Comparison of ENCODE assay signal across 28 cellular contexts in genomic region chr5:14864181-14864812, GRCh38. TPM values are rescaled to one million over a fixed set of nuclear protein-coding genes. Genes with fewer than 3 reads are reported as not detected.
DNase-seq lines count a peak whose midpoint lies in the region; ATAC-seq and TF ChIP-seq lines count a peak whose summit lies in the region.
"Had no signal": no experiment of that assay in that cellular context is flagged by ENCODE, and none has a peak within 500 bp of the region (broad histone marks: within the 10 kb centered on the region; RNA-seq: fewer than 3 reads in every experiment).

No MANE protein-coding gene starts in this region.

- no peaks in the 10 kb centered on the region for H3K36me3 Mint-ChIP-seq in natural killer cell treated with Interleukin-12 subunit alpha and Interleukin-12 subunit beta and Interleukin-15 and Interleukin-18, amount 100 ng/mL, for 72 hours

- H3K9me3 ChIP-seq in right atrium auricular region: no peaks in the 10 kb centered on the region
- H3K9me3 ChIP-seq: MG63, SJSA1, suprapubic skin had no signal

- H3K4me1 Mint-ChIP-seq in natural killer cell treated with Interleukin-12 subunit alpha and Interleukin-12 subunit beta and Interleukin-15 and Interleukin-18, amount 100 ng/mL, for 72 hours (ENCODE audit: low read depth in 2 of 2): peaks cover 7 to 15% of the 10 kb centered on the region in 2 donors

- no peak for TF ChIP-seq CTCF in right atrium auricular region (IDR thresholded peaks at IDR 0.05)

- H3K27ac ChIP-seq in right atrium auricular region: peak overlapping the region; percentile 24 to 63
- H3K27ac ChIP-seq: SJSA1, suprapubic skin had no signal

- intact Hi-C loops in Right ventricle myocardium superior (cut with DNase I): no loop called here
- intact Hi-C loops in cardiac septum (cut with DNase I): no loop called here

- DNase-seq in Right ventricle myocardium superior (no peak), cardiac septum (ENCODE audit: low spot score) (no peak), SK-MEL-5 (ENCODE audit: low read depth, low spot score) (peak; percentile 73), right atrium auricular region (ENCODE audit: low spot score) (no peak), DMS 273 (lab: John Stamatoyannopoulos, UW; ENCODE audit: unreplicated experiment) (no peak)
- DNase-seq in natural killer cell treated with Interleukin-12 subunit alpha and Interleukin-12 subunit beta and Interleukin-15 and Interleukin-18, amount 100 ng/mL, for 72 hours (ENCODE audit: low spot score): no peak
- DNase-seq: activated CD4-positive, alpha-beta T cell treated with anti-CD3 and anti-CD28 coated beads, Interleukin-2, amount 10 ng/mL, durations not matched to agents 24 days and 14 days; activated T-cell treated with anti-CD3 and anti-CD28 coated beads, Interleukin-2, amount 50 U/mL, for 1 hour; AML-193; CD4-positive, alpha-beta memory T cell; GOT3; hypothalamus; immature natural killer cell; KBM-7; left colon; MG63; NCI-H1105; NCI-H187 treated with DMSO at 0.1 percent for 48 hours; NCI-H774; nephron progenitor cell; stimulated activated naive CD4-positive, alpha-beta T cell treated with Interleukin-2 at 50 U/mL for 16 hours; T1000 had no signal

- in situ Hi-C loops in SK-MEL-5 (cut with HindIII; ENCODE audit: low pct_unique_long_range_greater_than_20kb, low sequenced_read_pairs): no loop called here

- H3K4me1 ChIP-seq in right atrium auricular region: peaks cover 0 to 55% of the 10 kb centered on the region in 2 donors

- peak; percentile 54 for ATAC-seq in Right ventricle myocardium superior (ENCODE audit: poor library complexity)
- ATAC-seq in GM21723 (IDR thresholded peaks at IDR 0.05; ENCODE audit: unreplicated experiment): no peak
- no peak for ATAC-seq in natural killer cell treated with Interleukin-12 subunit alpha and Interleukin-12 subunit beta and Interleukin-15 and Interleukin-18, amount 100 ng/mL, for 72 hours
- no peak for ATAC-seq in HG02970 (IDR thresholded peaks at IDR 0.05; ENCODE audit: low FRiP score, unreplicated experiment)

- H3K27me3 ChIP-seq in right atrium auricular region: no peaks in the 10 kb centered on the region
- H3K27me3 ChIP-seq: MG63, SJSA1, suprapubic skin had no signal

- H3K9me3 Mint-ChIP-seq in natural killer cell treated with Interleukin-12 subunit alpha and Interleukin-12 subunit beta and Interleukin-15 and Interleukin-18, amount 100 ng/mL, for 72 hours: no peaks in the 10 kb centered on the region
- H3K9me3 Mint-ChIP-seq: activated CD4-positive, alpha-beta T cell treated with anti-CD3 and anti-CD28 coated beads, Interleukin-2, amount 10 ng/mL, durations not matched to agents 24 days and 14 days; CD4-positive, alpha-beta memory T cell; central memory CD8-positive, alpha-beta T cell; immature natural killer cell; nephron progenitor cell had no signal

- H3K27me3 Mint-ChIP-seq in natural killer cell treated with Interleukin-12 subunit alpha and Interleukin-12 subunit beta and Interleukin-15 and Interleukin-18, amount 100 ng/mL, for 72 hours: no peaks in the 10 kb centered on the region
- H3K27me3 Mint-ChIP-seq: activated CD4-positive, alpha-beta T cell treated with anti-CD3 and anti-CD28 coated beads, Interleukin-2, amount 10 ng/mL, durations not matched to agents 24 days and 14 days; CD4-positive, alpha-beta memory T cell; central memory CD8-positive, alpha-beta T cell had no signal

- H3K4me3 Mint-ChIP-seq in natural killer cell treated with Interleukin-12 subunit alpha and Interleukin-12 subunit beta and Interleukin-15 and Interleukin-18, amount 100 ng/mL, for 72 hours: no peak overlapping the region
- H3K4me3 Mint-ChIP-seq: activated CD4-positive, alpha-beta T cell treated with anti-CD3 and anti-CD28 coated beads, Interleukin-2, amount 10 ng/mL, durations not matched to agents 24 days and 14 days; CD4-positive, alpha-beta memory T cell; central memory CD8-positive, alpha-beta T cell; immature natural killer cell; nephron progenitor cell had no signal

- no peak overlapping the region for H3K4me3 ChIP-seq in right atrium auricular region
- H3K4me3 ChIP-seq: MG63, SJSA1, smooth muscle cell, suprapubic skin had no signal

- H3K36me3 ChIP-seq in right atrium auricular region: no peaks in the 10 kb centered on the region
- H3K36me3 ChIP-seq: MG63, SJSA1, suprapubic skin had no signal

- H3K27ac Mint-ChIP-seq in natural killer cell treated with Interleukin-12 subunit alpha and Interleukin-12 subunit beta and Interleukin-15 and Interleukin-18, amount 100 ng/mL, for 72 hours: no peak overlapping the region
- H3K27ac Mint-ChIP-seq: activated CD4-positive, alpha-beta T cell treated with anti-CD3 and anti-CD28 coated beads, Interleukin-2, amount 10 ng/mL, durations not matched to agents 24 days and 14 days; immature natural killer cell; nephron progenitor cell had no signal

RNA-seq across cellular contexts. Expression of gene ANKH, which starts 7.3 kb away (rescaled TPM):
- total RNA-seq in Right ventricle myocardium superior: 144 TPM
- 233 TPM for total RNA-seq in cardiac septum
- total RNA-seq in SK-MEL-5 (2014; rRNA removed; shearing (Covaris generic)): 32.7 and 35.0 TPM in 2 replicates
- 59.4 and 82.4 TPM in 2 replicates for polyA plus RNA-seq in SK-MEL-5 (2015; cell fraction: cytosol; rRNA removed)
- 6.4 and 17.6 TPM in 2 replicates for polyA plus RNA-seq in SK-MEL-5 (2015; cell fraction: nucleus; rRNA removed)
- total RNA-seq in right atrium auricular region: 10 to 100 TPM; 52.3 to 80.4 TPM
- total RNA-seq in natural killer cell treated with Interleukin-12 subunit alpha and Interleukin-12 subunit beta and Interleukin-15 and Interleukin-18, amount 100 ng/mL, for 72 hours: 10 to 100 TPM; 37.2 to 95.4 TPM
